Comparison of ENCODE assay signal across 21 cellular contexts in the genomic region with DNA sequence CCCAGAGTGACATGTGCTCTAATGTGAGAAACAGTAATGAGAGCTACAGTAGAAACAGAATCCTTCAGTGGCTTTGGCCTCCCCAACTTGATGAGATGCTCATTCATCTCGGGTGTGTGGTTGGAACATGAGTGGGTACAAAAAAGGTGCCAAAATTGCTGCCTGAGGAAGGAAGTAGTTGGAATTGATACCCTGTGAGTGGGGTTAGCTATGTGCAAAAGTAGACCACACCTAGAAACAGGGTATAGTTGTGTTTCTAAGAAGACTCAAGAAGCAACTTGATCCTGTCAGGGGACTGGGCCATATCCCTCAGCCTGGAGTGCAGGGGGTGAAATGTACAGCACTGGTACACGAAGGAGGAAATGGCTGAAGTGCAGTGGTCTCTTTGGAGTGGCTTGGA.
A peak's percentile ranks its signal among the peaks of the same experiment; 100 is the strongest.
DNase-seq lines count a peak whose midpoint lies in the region; TF ChIP-seq lines count a peak whose summit lies in the region.
"Had no signal": no experiment of that assay in that cellular context is flagged by ENCODE, and none has a peak within 500 bp of the region (broad histone marks: within the 10 kb centered on the region; RNA-seq: fewer than 3 reads in every experiment).

No MANE protein-coding gene starts in this region.

- H3K4me3 Mint-ChIP-seq in activated naive CD4-positive, alpha-beta T cell treated with anti-CD3 and anti-CD28 coated beads, Interleukin-2, amount 50 U/mL, for 24 hours, result no peak overlapping the region
- H3K4me3 Mint-ChIP-seq in T-helper 1 cell treated with Interleukin-12 subunit alpha and Interleukin-12 subunit beta and Interleukin-4 antibody, amounts not matched to agents 30 μg/mL and 1 μg/mL, for 36 hours, result peak overlapping the region; percentile 33
- H3K4me3 Mint-ChIP-seq in stimulated activated naive CD8-positive, alpha-beta T cell treated with anti-CD3 and anti-CD28 coated beads, Interleukin-15, Interleukin-2, amounts not matched to agents 100 ng/mL and 50 ng/mL, for 24 hours, result peak overlapping the region; percentile 31
- H3K4me3 Mint-ChIP-seq: activated B cell treated with CpG ODN at 0.5 μM for 24 hours; dendritic cell treated with granulocyte-macrophage colony-stimulating factor and Interleukin-4, amounts not matched to agents 40 ng/mL and 50 ng/mL, for 4 days had no signal

- no peaks in the 10 kb centered on the region for H3K27me3 Mint-ChIP-seq in activated naive CD4-positive, alpha-beta T cell treated with anti-CD3 and anti-CD28 coated beads, Interleukin-2, amount 50 U/mL, for 24 hours
- H3K27me3 Mint-ChIP-seq in T-helper 1 cell treated with Interleukin-12 subunit alpha and Interleukin-12 subunit beta and Interleukin-4 antibody, amounts not matched to agents 30 μg/mL and 1 μg/mL, for 36 hours (ENCODE audit: low read depth), result no peaks in the 10 kb centered on the region
- H3K27me3 Mint-ChIP-seq in stimulated activated naive CD8-positive, alpha-beta T cell treated with anti-CD3 and anti-CD28 coated beads, Interleukin-15, Interleukin-2, amounts not matched to agents 100 ng/mL and 50 ng/mL, for 24 hours, result no peaks in the 10 kb centered on the region
- H3K27me3 Mint-ChIP-seq: activated B cell treated with CpG ODN at 0.5 μM for 24 hours; dendritic cell treated with granulocyte-macrophage colony-stimulating factor and Interleukin-4, amounts not matched to agents 40 ng/mL and 50 ng/mL, for 4 days; naive thymus-derived CD8-positive, alpha-beta T cell had no signal

- H4K20me1 ChIP-seq in smooth muscle cell (ENCODE audit: low read depth), result no peaks in the 10 kb centered on the region

- H3K79me2 ChIP-seq in smooth muscle cell (ENCODE audit: low read depth), result no peaks in the 10 kb centered on the region

- no peaks in the 10 kb centered on the region for H3K36me3 ChIP-seq in smooth muscle cell (ENCODE audit: low read depth)
- H3K36me3 ChIP-seq: ovary, right atrium auricular region, thoracic aorta had no signal

- H3K4me1 ChIP-seq in smooth muscle cell (ENCODE audit: low read depth), result no peaks in the 10 kb centered on the region
- H3K4me1 ChIP-seq: right atrium auricular region had no signal

- H3K9ac ChIP-seq in smooth muscle cell (ENCODE audit: low read depth), result no peak overlapping the region

- no peaks in the 10 kb centered on the region for H3K27me3 ChIP-seq in smooth muscle cell (ENCODE audit: low read depth)
- H3K27me3 ChIP-seq: ovary, right atrium auricular region had no signal

- no peak overlapping the region for H3K27ac ChIP-seq in smooth muscle cell (ENCODE audit: low read depth)
- H3K27ac ChIP-seq: ovary, right atrium auricular region, thoracic aorta had no signal

- H3K36me3 Mint-ChIP-seq in activated naive CD4-positive, alpha-beta T cell treated with anti-CD3 and anti-CD28 coated beads, Interleukin-2, amount 50 U/mL, for 24 hours, result peaks cover 2% of the 10 kb centered on the region
- peaks cover 9% of the 10 kb centered on the region for H3K36me3 Mint-ChIP-seq in T-helper 1 cell treated with Interleukin-12 subunit alpha and Interleukin-12 subunit beta and Interleukin-4 antibody, amounts not matched to agents 30 μg/mL and 1 μg/mL, for 36 hours (ENCODE audit: low read depth)
- peaks cover 6% of the 10 kb centered on the region for H3K36me3 Mint-ChIP-seq in stimulated activated naive CD8-positive, alpha-beta T cell treated with anti-CD3 and anti-CD28 coated beads, Interleukin-15, Interleukin-2, amounts not matched to agents 100 ng/mL and 50 ng/mL, for 24 hours (ENCODE audit: low read depth)

- H3K4me3 ChIP-seq in smooth muscle cell, result no peak overlapping the region
- H3K4me3 ChIP-seq: GM12878, ovary, right atrium auricular region, thoracic aorta had no signal

- no peaks in the 10 kb centered on the region for H3K9me3 ChIP-seq in smooth muscle cell (replicated peaks; ENCODE audit: low read depth)
- H3K9me3 ChIP-seq: ovary, thoracic aorta had no signal

- H3K4me1 Mint-ChIP-seq in activated naive CD4-positive, alpha-beta T cell treated with anti-CD3 and anti-CD28 coated beads, Interleukin-2, amount 50 U/mL, for 24 hours, result peaks cover 55% of the 10 kb centered on the region
- H3K4me1 Mint-ChIP-seq in T-helper 1 cell treated with Interleukin-12 subunit alpha and Interleukin-12 subunit beta and Interleukin-4 antibody, amounts not matched to agents 30 μg/mL and 1 μg/mL, for 36 hours (ENCODE audit: low read depth), result peaks cover 43% of the 10 kb centered on the region
- peaks cover 51% of the 10 kb centered on the region for H3K4me1 Mint-ChIP-seq in stimulated activated naive CD8-positive, alpha-beta T cell treated with anti-CD3 and anti-CD28 coated beads, Interleukin-15, Interleukin-2, amounts not matched to agents 100 ng/mL and 50 ng/mL, for 24 hours (ENCODE audit: low read depth)

- no peak overlapping the region for H3K4me2 ChIP-seq in smooth muscle cell

- no peaks in the 10 kb centered on the region for H3K9me3 Mint-ChIP-seq in activated naive CD4-positive, alpha-beta T cell treated with anti-CD3 and anti-CD28 coated beads, Interleukin-2, amount 50 U/mL, for 24 hours
- peaks cover 11% of the 10 kb centered on the region for H3K9me3 Mint-ChIP-seq in T-helper 1 cell treated with Interleukin-12 subunit alpha and Interleukin-12 subunit beta and Interleukin-4 antibody, amounts not matched to agents 30 μg/mL and 1 μg/mL, for 36 hours
- H3K9me3 Mint-ChIP-seq in stimulated activated naive CD8-positive, alpha-beta T cell treated with anti-CD3 and anti-CD28 coated beads, Interleukin-15, Interleukin-2, amounts not matched to agents 100 ng/mL and 50 ng/mL, for 24 hours, result no peaks in the 10 kb centered on the region
- H3K9me3 Mint-ChIP-seq: dendritic cell treated with granulocyte-macrophage colony-stimulating factor and Interleukin-4, amounts not matched to agents 40 ng/mL and 50 ng/mL, for 4 days had no signal

- H3K27ac Mint-ChIP-seq in activated naive CD4-positive, alpha-beta T cell treated with anti-CD3 and anti-CD28 coated beads, Interleukin-2, amount 50 U/mL, for 24 hours, result peak overlapping the region; percentile 60
- H3K27ac Mint-ChIP-seq in T-helper 1 cell treated with Interleukin-12 subunit alpha and Interleukin-12 subunit beta and Interleukin-4 antibody, amounts not matched to agents 30 μg/mL and 1 μg/mL, for 36 hours, result peak overlapping the region; percentile 89
- H3K27ac Mint-ChIP-seq in stimulated activated naive CD8-positive, alpha-beta T cell treated with anti-CD3 and anti-CD28 coated beads, Interleukin-15, Interleukin-2, amounts not matched to agents 100 ng/mL and 50 ng/mL, for 24 hours, result peak overlapping the region; percentile 80
- H3K27ac Mint-ChIP-seq: activated B cell treated with CpG ODN at 0.5 μM for 24 hours; dendritic cell treated with granulocyte-macrophage colony-stimulating factor and Interleukin-4, amounts not matched to agents 40 ng/mL and 50 ng/mL, for 4 days had no signal

- 89% methylated on average over 2 of the region's 2 CpGs for WGBS in smooth muscle cell (ENCODE audit: low lambda C conversion rate)

- no peak for TF ChIP-seq CTCF in smooth muscle cell (IDR thresholded peaks at IDR 0.05; ENCODE audit: borderline replicate concordance, insufficient read depth, poor library complexity, severe bottlenecking)

- no peak for DNase-seq in activated naive CD4-positive, alpha-beta T cell treated with anti-CD3 and anti-CD28 coated beads, Interleukin-2, amount 50 U/mL, for 16 hours
- DNase-seq in activated T-helper 9 cell treated with anti-CD3 and anti-CD28 coated beads, Interleukin-2, amount 50 U/mL, for 16 hours (ENCODE audit: low read depth), result peak; percentile 8
- no peak for DNase-seq in smooth muscle cell (lab: John Stamatoyannopoulos, UW; ENCODE audit: unreplicated experiment)
- no peak for DNase-seq in stimulated activated CD8-positive, alpha-beta memory T cell treated with anti-CD3 and anti-CD28 coated beads, Interleukin-4, amount 100 ng/mL, for 48 hours
- DNase-seq: activated B cell treated with CpG ODN at 0.5 μM for 24 hours, amniotic stem cell, DND-41, H7, NCI-H1105, NCI-H2029, NCI-H226, NCI-H774, ovary had no signal

- H2AFZ ChIP-seq in smooth muscle cell (ENCODE audit: low read depth), result no peak overlapping the region

- H3F3A ChIP-seq in smooth muscle cell (ENCODE audit: low read depth), result no peaks in the 10 kb centered on the region
